ENCODE assay signal across 2 cellular contexts in genomic region chr20:25380945-25381614, GRCh38.
TF ChIP-seq lines count a peak whose summit lies in the region.

No MANE protein-coding gene starts in this region.

TF ChIP-seq in A549, 52 proteins besides CTCF, POLR2A, EP300 and RAD21:
- TF ChIP-seq GATA3 (IDR thresholded peaks at IDR 0.05; ENCODE audit: borderline replicate concordance) (no peak), MAFK (IDR thresholded peaks at IDR 0.05; ENCODE audit: partially characterized antibody) (peak; percentile 25)

TF ChIP-seq in H1, 55 proteins besides CTCF, POLR2A, EP300 and RAD21:
- TF ChIP-seq KDM4A (IDR thresholded peaks at IDR 0.05; ENCODE audit: low read depth, low read length, severe bottlenecking) (no peak), TCF12 (IDR thresholded peaks at IDR 0.05; ENCODE audit: low read depth, low read length) (no peak), BRCA1 (IDR thresholded peaks at IDR 0.05; ENCODE audit: low read depth, low read length) (no peak), CHD7 (IDR thresholded peaks at IDR 0.05; ENCODE audit: insufficient replicate concordance, low read length) (no peak), JUND (IDR thresholded peaks at IDR 0.05; ENCODE audit: low read length) (no peak), KDM1A (IDR thresholded peaks at IDR 0.05; ENCODE audit: borderline replicate concordance, low read length) (no peak), TBP (IDR thresholded peaks at IDR 0.05; ENCODE audit: low read depth, low read length) (no peak), BCL11A (IDR thresholded peaks at IDR 0.05; ENCODE audit: low read depth in 2 of 2, low read length in 2 of 2) (no peak), CHD2 (IDR thresholded peaks at IDR 0.05; ENCODE audit: low read length) (no peak), MAFK (IDR thresholded peaks at IDR 0.05; ENCODE audit: low read depth, low read length) (no peak), SIX5 (IDR thresholded peaks at IDR 0.05; ENCODE audit: low read depth, low read length) (no peak), NANOG (IDR thresholded peaks at IDR 0.05; ENCODE audit: insufficient read depth, low read depth, low read length, poor library complexity, severe bottlenecking) (no peak), USF2 (IDR thresholded peaks at IDR 0.05; ENCODE audit: low read length) (no peak), BACH1 (IDR thresholded peaks at IDR 0.05; ENCODE audit: low read length) (no peak), KDM5A (IDR thresholded peaks at IDR 0.05; ENCODE audit: low read length) (no peak), SRF (IDR thresholded peaks at IDR 0.05; ENCODE audit: low read depth, low read length) (no peak), ATF3 (IDR thresholded peaks at IDR 0.05; ENCODE audit: insufficient read depth, low read depth, low read length) (no peak), SP4 (IDR thresholded peaks at IDR 0.05; ENCODE audit: low read length) (no peak)
